In the genomic region with DNA sequence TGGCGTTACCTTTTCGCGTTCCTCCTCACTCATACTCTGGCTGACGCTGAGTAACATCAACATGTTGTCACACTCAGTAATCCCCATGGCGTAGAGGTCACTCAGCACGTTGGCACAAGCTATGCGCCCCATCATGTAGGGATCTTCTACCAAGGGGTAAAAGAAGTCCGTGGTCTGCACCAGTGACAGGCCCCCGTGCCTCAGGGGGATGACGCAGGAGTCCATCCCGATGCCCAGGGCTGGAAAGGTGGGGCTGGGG, we compare ENCODE assay signal across 8 cellular contexts. TPM values are rescaled to one million over a fixed set of nuclear protein-coding genes. Genes with fewer than 3 reads are reported as not detected.
DNase-seq lines count a peak whose midpoint lies in the region; ATAC-seq and TF ChIP-seq lines count a peak whose summit lies in the region.

No MANE protein-coding gene starts in this region.

- CTCF ChIA-PET in CD8-positive, alpha-beta memory T cell (lab: Charles Lee), result interaction anchor here (0.5 to 3.5 kb wide), 6 partner anchors 13 to 264 kb away, joined by 3 to 17 read pairs (median 5); partner anchors contain the start of genes DCTPP1 and ITGAL

- peak overlapping the region; percentile 66 to 97 (median 95) for H3K4me3 Mint-ChIP-seq in CD8-positive, alpha-beta memory T cell

- no peaks in the 10 kb centered on the region for H3K9me2 ChIP-seq in neural cell (ENCODE audit: insufficient read depth, low read length)

- H3K9ac ChIP-seq in neural cell (ENCODE audit: low read length), result peak overlapping the region; percentile 89

- H3K36me3 ChIP-seq in CD8-positive, alpha-beta memory T cell (ENCODE audit: insufficient read depth, low read length), result peaks cover 15% of the 10 kb centered on the region
- H3K36me3 ChIP-seq in neural cell (ENCODE audit: insufficient read depth, low read length), result no peaks in the 10 kb centered on the region

- H3K27me3 Mint-ChIP-seq in CD8-positive, alpha-beta memory T cell, result no peaks in the 10 kb centered on the region

- peaks cover 34 to 45% (median 39%) of the 10 kb centered on the region in 3 donors for H3K4me1 Mint-ChIP-seq in CD8-positive, alpha-beta memory T cell

- ATAC-seq in HG03469 (IDR thresholded peaks at IDR 0.05; ENCODE audit: unreplicated experiment), result peak; percentile 5

- H3K4me1 ChIP-seq in CD8-positive, alpha-beta memory T cell (ENCODE audit: insufficient read depth, low read length), result peaks cover 35% of the 10 kb centered on the region

- TF ChIP-seq EP300 in neural cell (conservative IDR thresholded peaks at IDR 0.05; ENCODE audit: poor library complexity, severe bottlenecking), result no peak

- peak overlapping the region; percentile 92 for H3K4me3 ChIP-seq in CD8-positive, alpha-beta memory T cell (ENCODE audit: low read length)
- peak overlapping the region; percentile 78 for H3K4me3 ChIP-seq in neural cell (ENCODE audit: low read length)

- no peaks in the 10 kb centered on the region for H3K79me2 ChIP-seq in neural cell (replicated peaks; ENCODE audit: insufficient read depth, low read length)

- H3K4me2 ChIP-seq in neural cell (ENCODE audit: low read length), result peak overlapping the region; percentile 77

- H3K9me3 Mint-ChIP-seq in CD8-positive, alpha-beta memory T cell, result no peaks in the 10 kb centered on the region

- no peaks in the 10 kb centered on the region for H4K20me1 ChIP-seq in neural cell (ENCODE audit: insufficient read depth)

- no peak for TF ChIP-seq RAD21 in neural cell (conservative IDR thresholded peaks at IDR 0.05)

- POLR2A ChIA-PET in CD8-positive, alpha-beta memory T cell (lab: Charles Lee), result interaction anchor here (1.1 to 1.4 kb wide), 3 partner anchors 27 to 165 kb away, joined by 3 to 6 read pairs (median 3); partner anchors contain the start of genes ITGAL, ZNF689 and ZNF764

- peaks cover 9 to 19% (median 13%) of the 10 kb centered on the region in 3 donors for H3K36me3 Mint-ChIP-seq in CD8-positive, alpha-beta memory T cell

- H3F3A ChIP-seq in neural cell (ENCODE audit: insufficient read depth, low read length, poor library complexity, severe bottlenecking), result no peaks in the 10 kb centered on the region

- no peak for TF ChIP-seq CTCF in neural cell (IDR thresholded peaks at IDR 0.05; ENCODE audit: poor library complexity, severe bottlenecking)

- H3K27me3 ChIP-seq in CD8-positive, alpha-beta memory T cell (ENCODE audit: insufficient read depth, low read length, poor library complexity, severe bottlenecking), result no peaks in the 10 kb centered on the region
- no peaks in the 10 kb centered on the region for H3K27me3 ChIP-seq in neural cell (ENCODE audit: insufficient read depth, low read depth, low read length)

- DNase-seq in CD8-positive, alpha-beta memory T cell, result no peak
- DNase-seq in CD1c-positive myeloid dendritic cell (ENCODE audit: extremely low spot score) (no peak), Kasumi-1 (lab: John Stamatoyannopoulos, UW) (no peak), C1 segment of cervical spinal cord (lab: John Stamatoyannopoulos, UW) (no peak)
- no peak for DNase-seq in stimulated activated CD4-positive, alpha-beta T cell treated with anti-CD3 and anti-CD28 coated beads, Interleukin-4, amount 100 ng/mL, for 4 hours

- H2AFZ ChIP-seq in neural cell (ENCODE audit: low read depth, low read length), result peak overlapping the region; percentile 69

- H3K27ac Mint-ChIP-seq in CD8-positive, alpha-beta memory T cell, result peak overlapping the region in 3 of 8 donors; percentile 50 to 82 (median 82)

- H3K27ac ChIP-seq in CD8-positive, alpha-beta memory T cell (ENCODE audit: low read depth, low read length), result peak overlapping the region; percentile 93
- H3K27ac ChIP-seq in cingulate gyrus (ENCODE audit: low read depth, low read length), result peak overlapping the region; percentile 93
- peak overlapping the region; percentile 90 for H3K27ac ChIP-seq in neural cell (ENCODE audit: low read length)

- H3K9me3 ChIP-seq in CD8-positive, alpha-beta memory T cell (ENCODE audit: low read length), result no peaks in the 10 kb centered on the region
- H3K9me3 ChIP-seq in neural cell (ENCODE audit: low read length), result no peaks in the 10 kb centered on the region

TF ChIP-seq in neural cell, 6 proteins besides CTCF, POLR2A, EP300 and RAD21:
- TF ChIP-seq TAF1 (IDR thresholded peaks at IDR 0.05; ENCODE audit: low read depth) (no peak), EZH2 (IDR thresholded peaks at IDR 0.05; ENCODE audit: borderline replicate concordance, insufficient read depth, low read length, poor library complexity, severe bottlenecking) (no peak), POLR2AphosphoS5 (IDR thresholded peaks at IDR 0.05) (no peak), MXI1 (conservative IDR thresholded peaks at IDR 0.05; ENCODE audit: poor library complexity, severe bottlenecking) (no peak), SMC3 (conservative IDR thresholded peaks at IDR 0.05; ENCODE audit: poor library complexity) (no peak)
- TF ChIP-seq, protein P1, sequence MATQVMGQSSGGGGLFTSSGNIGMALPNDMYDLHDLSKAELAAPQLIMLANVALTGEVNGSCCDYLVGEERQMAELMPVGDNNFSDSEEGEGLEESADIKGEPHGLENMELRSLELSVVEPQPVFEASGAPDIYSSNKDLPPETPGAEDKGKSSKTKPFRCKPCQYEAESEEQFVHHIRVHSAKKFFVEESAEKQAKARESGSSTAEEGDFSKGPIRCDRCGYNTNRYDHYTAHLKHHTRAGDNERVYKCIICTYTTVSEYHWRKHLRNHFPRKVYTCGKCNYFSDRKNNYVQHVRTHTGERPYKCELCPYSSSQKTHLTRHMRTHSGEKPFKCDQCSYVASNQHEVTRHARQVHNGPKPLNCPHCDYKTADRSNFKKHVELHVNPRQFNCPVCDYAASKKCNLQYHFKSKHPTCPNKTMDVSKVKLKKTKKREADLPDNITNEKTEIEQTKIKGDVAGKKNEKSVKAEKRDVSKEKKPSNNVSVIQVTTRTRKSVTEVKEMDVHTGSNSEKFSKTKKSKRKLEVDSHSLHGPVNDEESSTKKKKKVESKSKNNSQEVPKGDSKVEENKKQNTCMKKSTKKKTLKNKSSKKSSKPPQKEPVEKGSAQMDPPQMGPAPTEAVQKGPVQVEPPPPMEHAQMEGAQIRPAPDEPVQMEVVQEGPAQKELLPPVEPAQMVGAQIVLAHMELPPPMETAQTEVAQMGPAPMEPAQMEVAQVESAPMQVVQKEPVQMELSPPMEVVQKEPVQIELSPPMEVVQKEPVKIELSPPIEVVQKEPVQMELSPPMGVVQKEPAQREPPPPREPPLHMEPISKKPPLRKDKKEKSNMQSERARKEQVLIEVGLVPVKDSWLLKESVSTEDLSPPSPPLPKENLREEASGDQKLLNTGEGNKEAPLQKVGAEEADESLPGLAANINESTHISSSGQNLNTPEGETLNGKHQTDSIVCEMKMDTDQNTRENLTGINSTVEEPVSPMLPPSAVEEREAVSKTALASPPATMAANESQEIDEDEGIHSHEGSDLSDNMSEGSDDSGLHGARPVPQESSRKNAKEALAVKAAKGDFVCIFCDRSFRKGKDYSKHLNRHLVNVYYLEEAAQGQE (IDR thresholded peaks at IDR 0.05; ENCODE audit: borderline replicate concordance), result no peak

RNA-seq across cellular contexts. Expression of gene SEPHS2, which starts 0.6 kb away (rescaled TPM):
- total RNA-seq in CD8-positive, alpha-beta memory T cell, result 10 to 100 TPM; 68.2 to 71.0 TPM
- polyA plus RNA-seq in CD8-positive, alpha-beta memory T cell, result 59.0 TPM
- 9.8 and 11.1 TPM in 2 replicates for polyA plus RNA-seq in neural cell
- polyA minus RNA-seq in neural cell, result 27.3 and 28.9 TPM in 2 replicates

RNA-seq across cellular contexts. Expression of gene DCTPP1, which starts 15.2 kb away (rescaled TPM):
- total RNA-seq in CD8-positive, alpha-beta memory T cell, result 100 to 1,000 TPM; 174 to 175 TPM
- polyA plus RNA-seq in CD8-positive, alpha-beta memory T cell, result 73.7 TPM
- polyA plus RNA-seq in neural cell, result 47.3 and 60.4 TPM in 2 replicates
- polyA minus RNA-seq in neural cell, result 17.0 and 20.4 TPM in 2 replicates

RNA-seq across cellular contexts. Expression of gene ITGAL, which starts 27.5 kb away (rescaled TPM):
- total RNA-seq in CD8-positive, alpha-beta memory T cell, result 100 to 1,000 TPM; 333 to 363 TPM
- 256 TPM for polyA plus RNA-seq in CD8-positive, alpha-beta memory T cell
- not detected in 2 replicates for polyA plus RNA-seq in neural cell
- polyA minus RNA-seq in neural cell, result not detected in 2 replicates

RNA-seq across cellular contexts. Expression of gene ZNF771, which starts 37.7 kb away (rescaled TPM):
- total RNA-seq in CD8-positive, alpha-beta memory T cell, result 1 to 10 TPM; 7.3 to 9.8 TPM
- 6.0 TPM for polyA plus RNA-seq in CD8-positive, alpha-beta memory T cell
- polyA plus RNA-seq in neural cell, result 10.2 and 11.7 TPM in 2 replicates
- polyA minus RNA-seq in neural cell, result 7.1 and 7.6 TPM in 2 replicates

RNA-seq across cellular contexts. Expression of gene ZNF48, which starts 49.9 kb away (rescaled TPM):
- 10 to 100 TPM; 18.4 to 19.3 TPM for total RNA-seq in CD8-positive, alpha-beta memory T cell
- polyA plus RNA-seq in CD8-positive, alpha-beta memory T cell, result 10.2 TPM
- 42.3 and 48.9 TPM in 2 replicates for polyA plus RNA-seq in neural cell
- polyA minus RNA-seq in neural cell, result 74.0 and 82.3 TPM in 2 replicates

Comparison
In these comparisons a context has a peak if more than half of its experiments do, and no peak if none do; other contexts are left out.
1. RNA of gene ITGAL, which starts 27.5 kb away (polyA plus RNA-seq): 256 TPM in CD8-positive, alpha-beta memory T cell (single experiment); not detected in neural cell; every median in the first group is over 100 times any median in the second.
2. Peak in every context shown above with its lines, with median percentiles within 50 percentile points of each other: H3K27ac ChIP-seq.